Comparison of ENCODE assay signal across 18 cellular contexts in genomic region chr6:156747715-156748114, GRCh38. TPM values are rescaled to one million over a fixed set of nuclear protein-coding genes. Genes with fewer than 3 reads are reported as not detected.
DNase-seq lines count a peak whose midpoint lies in the region; ATAC-seq and TF ChIP-seq lines count a peak whose summit lies in the region.
"Had no signal": no experiment of that assay in that cellular context is flagged by ENCODE, and none has a peak within 500 bp of the region (broad histone marks: within the 10 kb centered on the region; RNA-seq: fewer than 3 reads in every experiment).

No MANE protein-coding gene starts in this region.

- no peaks in the 10 kb centered on the region for H4K20me1 ChIP-seq in smooth muscle cell (ENCODE audit: low read depth)

- H3K4me3 ChIP-seq in breast epithelium (no peak overlapping the region), smooth muscle cell (no peak overlapping the region)

- no peaks in the 10 kb centered on the region for H3K27me3 Mint-ChIP-seq in MCF 10A (ENCODE audit: insufficient read depth, unreplicated experiment)
- no peaks in the 10 kb centered on the region for H3K27me3 Mint-ChIP-seq in activated T-cell treated with anti-CD3 and anti-CD28 coated beads, Interleukin-2, amount 50 U/mL, for 72 hours (ENCODE audit: low read depth)

- no peak for TF ChIP-seq POLR2A in breast epithelium (IDR thresholded peaks at IDR 0.05)

- H3F3A ChIP-seq in smooth muscle cell (ENCODE audit: low read depth) = no peaks in the 10 kb centered on the region

- 42% methylated on average over 3 of the region's 3 CpGs for WGBS in smooth muscle cell (ENCODE audit: low lambda C conversion rate)

- ATAC-seq in activated T-cell treated with anti-CD3 and anti-CD28 coated beads, Interleukin-2, amount 50 U/mL, for 72 hours (replicated peaks in 1 of 2) = no peak
- ATAC-seq: PC-3 had no signal

- no peak overlapping the region for H2AFZ ChIP-seq in smooth muscle cell (ENCODE audit: low read depth)

- H3K27me3 ChIP-seq in breast epithelium (no peaks in the 10 kb centered on the region), smooth muscle cell (ENCODE audit: low read depth) (no peaks in the 10 kb centered on the region)

- POLR2A ChIA-PET in MCF 10A (lab: Yijun Ruan, JAX) = no interaction called here

- no peaks in the 10 kb centered on the region for H3K4me1 Mint-ChIP-seq in MCF 10A (ENCODE audit: insufficient read depth, unreplicated experiment)
- no peaks in the 10 kb centered on the region for H3K4me1 Mint-ChIP-seq in activated T-cell treated with anti-CD3 and anti-CD28 coated beads, Interleukin-2, amount 50 U/mL, for 72 hours (ENCODE audit: low read depth)
- H3K4me1 Mint-ChIP-seq: CD8-positive, alpha-beta memory T cell had no signal

- CTCF ChIA-PET in MCF 10A (lab: Yijun Ruan, JAX) = no interaction called here

- TF ChIP-seq CTCF in MCF 10A (IDR thresholded peaks at IDR 0.05; ENCODE audit: unreplicated experiment) (no peak), breast epithelium (IDR thresholded peaks at IDR 0.05) (no peak), smooth muscle cell (IDR thresholded peaks at IDR 0.05; ENCODE audit: borderline replicate concordance, insufficient read depth, poor library complexity, severe bottlenecking) (no peak)

- H3K36me3 ChIP-seq in breast epithelium (no peaks in the 10 kb centered on the region), smooth muscle cell (ENCODE audit: low read depth) (no peaks in the 10 kb centered on the region)

- no peaks in the 10 kb centered on the region for H3K4me1 ChIP-seq in breast epithelium
- H3K4me1 ChIP-seq in smooth muscle cell (ENCODE audit: low read depth) = peaks cover 10% of the 10 kb centered on the region

- H3K36me3 Mint-ChIP-seq in MCF 10A (ENCODE audit: insufficient read depth, unreplicated experiment) = no peaks in the 10 kb centered on the region
- H3K36me3 Mint-ChIP-seq in activated T-cell treated with anti-CD3 and anti-CD28 coated beads, Interleukin-2, amount 50 U/mL, for 72 hours (ENCODE audit: insufficient read depth in 2 of 2) = no peaks in the 10 kb centered on the region
- H3K36me3 Mint-ChIP-seq: CD8-positive, alpha-beta memory T cell had no signal

- no peaks in the 10 kb centered on the region for H3K9me3 ChIP-seq in breast epithelium
- H3K9me3 ChIP-seq in smooth muscle cell (replicated peaks; ENCODE audit: low read depth) = no peaks in the 10 kb centered on the region

- H3K4me3 Mint-ChIP-seq in MCF 10A (ENCODE audit: unreplicated experiment) = no peak overlapping the region
- H3K4me3 Mint-ChIP-seq in activated T-cell treated with anti-CD3 and anti-CD28 coated beads, Interleukin-2, amount 50 U/mL, for 72 hours = no peak overlapping the region
- H3K4me3 Mint-ChIP-seq: CD8-positive, alpha-beta memory T cell; T-helper 1 cell treated with Interleukin-12 subunit alpha and Interleukin-12 subunit beta and Interleukin-4 antibody, amounts not matched to agents 30 μg/mL and 1 μg/mL, for 36 hours had no signal

- no peak overlapping the region for H3K27ac Mint-ChIP-seq in MCF 10A (ENCODE audit: low read depth, unreplicated experiment)
- H3K27ac Mint-ChIP-seq in activated T-cell treated with anti-CD3 and anti-CD28 coated beads, Interleukin-2, amount 50 U/mL, for 72 hours = no peak overlapping the region
- H3K27ac Mint-ChIP-seq: CD8-positive, alpha-beta memory T cell; T-helper 1 cell treated with Interleukin-12 subunit alpha and Interleukin-12 subunit beta and Interleukin-4 antibody, amounts not matched to agents 30 μg/mL and 1 μg/mL, for 36 hours had no signal

- no peak overlapping the region for H3K4me2 ChIP-seq in smooth muscle cell

- H3K79me2 ChIP-seq in smooth muscle cell (ENCODE audit: low read depth) = no peaks in the 10 kb centered on the region

- DNase-seq in MCF 10A (ENCODE audit: unreplicated experiment) = peak; percentile 1
- no peak for DNase-seq in breast epithelium (ENCODE audit: low spot score in 2 of 2)
- peak; percentile 84 for DNase-seq in NCI-H524 treated with DMSO at 0.1 percent for 48 hours (lab: John Stamatoyannopoulos, UW)
- DNase-seq in amniotic epithelial cell (ENCODE audit: low read depth) = peak; percentile 25
- no peak for DNase-seq in activated T-cell treated with anti-CD3 and anti-CD28 coated beads, Interleukin-2, amount 50 U/mL, for 72 hours
- DNase-seq in smooth muscle cell (lab: John Stamatoyannopoulos, UW; ENCODE audit: unreplicated experiment) = no peak
- no peak for DNase-seq in amygdala (lab: John Stamatoyannopoulos, UW)
- DNase-seq in midbrain (lab: John Stamatoyannopoulos, UW) = no peak
- DNase-seq: CD8-positive, alpha-beta memory T cell; KG1; NCI-H1105; NCI-H1694 treated with DMSO at 0.1 percent for 48 hours; NCI-H2081 treated with DMSO at 0.1 percent for 48 hours; NCI-H774; PC-3; Right ventricle myocardium superior had no signal

- H3K27ac ChIP-seq in breast epithelium (no peak overlapping the region), smooth muscle cell (ENCODE audit: low read depth) (no peak overlapping the region)
- H3K27ac ChIP-seq: C4-2B had no signal

- BruUV-seq in MCF 10A (replicated peaks; lab: Mats Ljungman, UMichigan) = no TSS peak

- intact Hi-C loops in MCF 10A (cut with micrococcal nuclease) (no loop called here), breast epithelium (cut with DNase I; ENCODE audit: low total_unique reads) (no loop called here)

- no peaks in the 10 kb centered on the region for H3K9me3 Mint-ChIP-seq in MCF 10A (ENCODE audit: unreplicated experiment)
- H3K9me3 Mint-ChIP-seq in activated T-cell treated with anti-CD3 and anti-CD28 coated beads, Interleukin-2, amount 50 U/mL, for 72 hours = no peaks in the 10 kb centered on the region
- H3K9me3 Mint-ChIP-seq: CD8-positive, alpha-beta memory T cell; T-helper 1 cell treated with Interleukin-12 subunit alpha and Interleukin-12 subunit beta and Interleukin-4 antibody, amounts not matched to agents 30 μg/mL and 1 μg/mL, for 36 hours had no signal

- no peak overlapping the region for H3K9ac ChIP-seq in smooth muscle cell (ENCODE audit: low read depth)

RNA-seq across cellular contexts. Expression of gene ARID1B, which starts 29.5 kb away (rescaled TPM):
- total RNA-seq in MCF 10A (2022) (62.2 and 63.9 TPM in 2 replicates), breast epithelium (100 to 1,000 TPM in 2 of 3 donors, 10 to 100 TPM in 1; 99.9 to 205 (median 131) TPM), smooth muscle cell (52.8 and 65.4 TPM in 2 replicates)
- 10 to 100 TPM; 62.9 to 71.6 TPM for total RNA-seq in activated T-cell treated with anti-CD3 and anti-CD28 coated beads, Interleukin-2, amount 50 U/mL, for 72 hours
- polyA plus RNA-seq in smooth muscle cell = 30.1 and 40.2 TPM in 2 replicates

Comparison
In these comparisons a context has a peak if more than half of its experiments do, and no peak if none do; other contexts are left out.
1. DNase-seq: peak in MCF 10A (single experiment), NCI-H524 treated with DMSO at 0.1 percent for 48 hours (single experiment) and amniotic epithelial cell (single experiment); none in breast epithelium (0 of 2), activated T-cell treated with anti-CD3 and anti-CD28 coated beads, Interleukin-2, amount 50 U/mL, for 72 hours (0 of 2), smooth muscle cell (single experiment), amygdala (0 of 56) and midbrain (single experiment).